In the genomic region with DNA sequence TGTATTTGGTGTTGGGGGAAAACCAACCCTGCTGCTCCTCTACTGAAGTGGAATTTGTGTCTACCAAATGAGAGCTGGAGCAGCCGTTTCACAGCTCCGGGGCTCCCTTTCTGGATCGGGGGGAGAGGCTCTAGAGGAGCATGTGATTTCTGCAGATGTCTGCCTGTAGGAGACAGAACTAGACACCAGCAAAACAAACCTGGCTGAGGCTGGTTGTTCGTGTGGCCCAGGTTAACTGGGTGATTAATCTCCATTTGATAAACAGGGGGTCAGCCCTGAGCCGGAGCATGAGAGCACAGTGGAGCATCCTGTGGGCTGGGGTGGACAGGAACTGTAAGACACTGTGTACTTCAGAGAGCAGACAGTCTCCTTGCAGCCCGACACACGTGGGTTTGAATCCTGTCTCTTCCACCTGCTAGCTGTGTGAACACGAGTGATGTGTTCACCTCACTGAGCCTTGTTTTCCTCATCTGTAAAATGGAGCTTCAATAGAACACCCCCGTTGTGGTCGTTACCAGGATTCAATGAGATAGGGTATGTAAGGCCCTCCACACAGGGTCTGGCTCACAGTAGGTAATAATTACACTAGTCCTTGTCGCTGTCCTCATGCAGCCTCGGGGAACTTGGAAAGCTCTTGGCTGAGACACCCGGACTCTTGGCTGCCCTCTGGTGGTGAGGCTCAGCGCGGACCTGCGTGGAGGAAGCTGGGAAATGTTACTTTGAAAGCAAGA, we compare ENCODE assay signal across 8 cellular contexts. TPM values are rescaled to one million over a fixed set of nuclear protein-coding genes. Genes with fewer than 3 reads are reported as not detected.
DNase-seq lines count a peak whose midpoint lies in the region; ATAC-seq and TF ChIP-seq lines count a peak whose summit lies in the region.

No MANE protein-coding gene starts in this region.

- H3K9me3 Mint-ChIP-seq in CD8-positive, alpha-beta memory T cell = peaks cover 0 to 2% (median 0%) of the 10 kb centered on the region in 5 donors
- no peaks in the 10 kb centered on the region for H3K9me3 Mint-ChIP-seq in endothelial cell (ENCODE audit: unreplicated experiment)

- no peak overlapping the region for H3K4me3 Mint-ChIP-seq in CD8-positive, alpha-beta memory T cell
- H3K4me3 Mint-ChIP-seq in endothelial cell (ENCODE audit: unreplicated experiment) = no peak overlapping the region

- no peak overlapping the region for H3K27ac ChIP-seq in CD8-positive, alpha-beta memory T cell (ENCODE audit: low read depth, low read length)
- no peak overlapping the region for H3K27ac ChIP-seq in HCT116 (ENCODE audit: low read depth, low read length)

- H4K20me1 ChIP-seq in HCT116 (ENCODE audit: insufficient read depth) = no peaks in the 10 kb centered on the region

- H2AFZ ChIP-seq in HCT116 (ENCODE audit: low read depth, low read length, poor library complexity, severe bottlenecking) = peak overlapping the region; percentile 57

- H3K36me3 ChIP-seq in CD8-positive, alpha-beta memory T cell (ENCODE audit: insufficient read depth, low read length) = no peaks in the 10 kb centered on the region
- H3K36me3 ChIP-seq in HCT116 (ENCODE audit: control insufficient read depth in 1 of 2, insufficient read depth in 2 of 2, low read length in 2 of 2) = no peaks in the 10 kb centered on the region

- no peaks in the 10 kb centered on the region for H3K27me3 ChIP-seq in CD8-positive, alpha-beta memory T cell (ENCODE audit: insufficient read depth, low read length, poor library complexity, severe bottlenecking)
- H3K27me3 ChIP-seq in HCT116 (ENCODE audit: insufficient read depth, low read length) = no peaks in the 10 kb centered on the region

- no peak overlapping the region for H3K9ac ChIP-seq in HCT116 (ENCODE audit: low read length)

- H3K4me2 ChIP-seq in HCT116 (ENCODE audit: low read length) = peak overlapping the region; percentile 32

- H3K36me3 Mint-ChIP-seq in CD8-positive, alpha-beta memory T cell = no peaks in the 10 kb centered on the region
- no peaks in the 10 kb centered on the region for H3K36me3 Mint-ChIP-seq in endothelial cell (ENCODE audit: low read depth, unreplicated experiment)

- H3K4me1 ChIP-seq in CD8-positive, alpha-beta memory T cell (ENCODE audit: insufficient read depth, low read length) = peaks cover 7% of the 10 kb centered on the region
- peaks cover 0 to 13% of the 10 kb centered on the region in 2 experiments; a peak in 1 of 4 replicates for H3K4me1 ChIP-seq in HCT116 (ENCODE audit: control insufficient read depth in 1 of 2, insufficient read depth in 2 of 2, low read length in 2 of 2)

- TF ChIP-seq POLR2A in HCT116 (IDR thresholded peaks at IDR 0.05; ENCODE audit: borderline replicate concordance, extremely low read depth, insufficient read depth, insufficient read length) = no peak

- intact Hi-C loops in HCT116 (cut with micrococcal nuclease) = loop anchor here (1.0 to 10.0 kb wide), 3 partner anchors 100 to 489 kb away; no protein-coding TSS in a partner anchor

- no peaks in the 10 kb centered on the region for H3K9me2 ChIP-seq in HCT116 (ENCODE audit: insufficient read depth)

- H3K27me3 Mint-ChIP-seq in CD8-positive, alpha-beta memory T cell = peaks cover 4 to 17% of the 10 kb centered on the region in 2 donors
- H3K27me3 Mint-ChIP-seq in endothelial cell (ENCODE audit: unreplicated experiment) = peaks cover 7% of the 10 kb centered on the region

- DNase-seq in CD8-positive, alpha-beta memory T cell = peak; percentile 14 to 67 (median 42)
- peak; percentile 50 for DNase-seq in HCT116 (ENCODE audit: low read depth, low spot score)
- DNase-seq in NCI-H82 treated with DMSO at 0.1 percent for 48 hours (lab: John Stamatoyannopoulos, UW; ENCODE audit: unreplicated experiment) = peak; percentile 11
- peak; percentile 86 for DNase-seq in activated CD8-positive, alpha-beta memory T cell treated with anti-CD3 and anti-CD28 coated beads for 24 hours
- DNase-seq in endothelial cell (ENCODE audit: low spot score) = peak; percentile 87
- DNase-seq in mucosa of gallbladder (ENCODE audit: low spot score) = peak; percentile 76
- peak; percentile 30 to 54 for DNase-seq in stimulated activated CD8-positive, alpha-beta memory T cell treated with anti-CD3 and anti-CD28 coated beads, Interleukin-7, amount 100 ng/mL, for 48 hours (ENCODE audit: extremely low read depth in 1 of 2, low read depth in 1 of 2)

- RAD21 ChIA-PET in HCT116 (lab: Charles Lee; ENCODE audit: low non-redundant PET in 1 of 2, low total read pairs in 2 of 2, uncharacterized antibody in 2 of 2, unreplicated experiment in 2 of 2) = interaction anchor here (0.7 to 2.1 kb wide), 12 partner anchors 12 to 265 kb away, joined by 3 to 9 read pairs (median 4); no protein-coding TSS in a partner anchor

- CTCF ChIA-PET in CD8-positive, alpha-beta memory T cell (lab: Charles Lee) = interaction anchor here (0.7 to 4.9 kb wide), 12 partner anchors 11 to 108 kb away, joined by 3 to 47 read pairs (median 6); no protein-coding TSS in a partner anchor
- CTCF ChIA-PET in HCT116 (lab: Charles Lee) = interaction anchor here (0.5 to 13.0 kb wide), 36 partner anchors 8 to 684 kb away, joined by 3 to 191 read pairs (median 4); no protein-coding TSS in a partner anchor

- no peak overlapping the region for H3K27ac Mint-ChIP-seq in CD8-positive, alpha-beta memory T cell
- H3K27ac Mint-ChIP-seq in endothelial cell (ENCODE audit: unreplicated experiment) = no peak overlapping the region

- no peaks in the 10 kb centered on the region for H3K79me2 ChIP-seq in HCT116 (ENCODE audit: insufficient read depth, low read length)

- no peaks in the 10 kb centered on the region for H3K9me3 ChIP-seq in CD8-positive, alpha-beta memory T cell (ENCODE audit: low read length)
- no peaks in the 10 kb centered on the region for H3K9me3 ChIP-seq in HCT116 (ENCODE audit: control insufficient read depth in 1 of 2, insufficient read depth in 1 of 2, low read depth in 1 of 2, low read length in 2 of 2)

- peak; percentile 71 for TF ChIP-seq RAD21 in HCT116 (IDR thresholded peaks at IDR 0.05; ENCODE audit: low read depth)

- TF ChIP-seq CTCF in HCT116 (IDR thresholded peaks at IDR 0.05 in 2 of 3, conservative IDR thresholded peaks at IDR 0.05 in 1 of 3; ENCODE audit: borderline replicate concordance in 1 of 3, insufficient read depth in 1 of 3, low read depth in 2 of 3, low read length in 2 of 3) (peak; percentile 84 to 98 (median 97); a peak in 5 of 6 replicates), endothelial cell (IDR thresholded peaks at IDR 0.05; ENCODE audit: unreplicated experiment) (peak; percentile 93)

- no TSS peak for BruUV-seq in HCT116 (replicated peaks; lab: Mats Ljungman, UMichigan)

- ATAC-seq in HCT116 = peak; percentile 77
- ATAC-seq in HG03139 (IDR thresholded peaks at IDR 0.05; ENCODE audit: unreplicated experiment) = no peak

- POLR2A ChIA-PET in CD8-positive, alpha-beta memory T cell (lab: Charles Lee) = no interaction called here
- POLR2A ChIA-PET in HCT116 (lab: Charles Lee) = interaction anchor here (1.1 to 1.8 kb wide), 2 partner anchors 12 to 265 kb away, joined by 4 to 5 read pairs; no protein-coding TSS in a partner anchor

- peaks cover 3 to 14% (median 5%) of the 10 kb centered on the region in 3 donors for H3K4me1 Mint-ChIP-seq in CD8-positive, alpha-beta memory T cell
- no peaks in the 10 kb centered on the region for H3K4me1 Mint-ChIP-seq in endothelial cell (ENCODE audit: unreplicated experiment)

- H3K4me3 ChIP-seq in CD8-positive, alpha-beta memory T cell (ENCODE audit: low read length) = no peak overlapping the region
- H3K4me3 ChIP-seq in HCT116 (replicated peaks in 1 of 2; ENCODE audit: low read depth in 1 of 2, low read length in 2 of 2) = no peak overlapping the region

TF ChIP-seq in HCT116, 20 proteins besides CTCF, POLR2A, EP300 and RAD21:
- TF ChIP-seq CBX3 (IDR thresholded peaks at IDR 0.05; ENCODE audit: low read depth) (peak; percentile 70), EZH2phosphoT487 (IDR thresholded peaks at IDR 0.05; ENCODE audit: borderline replicate concordance) (no peak)

RNA-seq across cellular contexts. Expression of gene CXCL14, which starts 12.9 kb away (rescaled TPM):
- not detected for total RNA-seq in CD8-positive, alpha-beta memory T cell
- polyA plus RNA-seq in CD8-positive, alpha-beta memory T cell = not detected
- total RNA-seq in HCT116 (2021; ENCODE audit: unreplicated experiment) = not detected
- polyA plus RNA-seq in HCT116 (2012) = not detected in 2 replicates
- 0.13 TPM for total RNA-seq in endothelial cell (ENCODE audit: unreplicated experiment)
- total RNA-seq in mucosa of gallbladder = 4.7 TPM

RNA-seq across cellular contexts. Expression of gene NEUROG1, which starts 30.1 kb away (rescaled TPM):
- total RNA-seq in CD8-positive, alpha-beta memory T cell = not detected
- polyA plus RNA-seq in CD8-positive, alpha-beta memory T cell = not detected
- total RNA-seq in HCT116 (2021; ENCODE audit: unreplicated experiment) (not detected), endothelial cell (ENCODE audit: unreplicated experiment) (not detected), mucosa of gallbladder (not detected)
- not detected in 2 replicates for polyA plus RNA-seq in HCT116 (2012)

Comparison
In these comparisons a context has a peak if more than half of its experiments do, and no peak if none do; other contexts are left out.
1. DNase-seq: peak in every context shown above with its lines; median percentile 87 in endothelial cell; 86 in activated CD8-positive, alpha-beta memory T cell treated with anti-CD3 and anti-CD28 coated beads for 24 hours; 76 in mucosa of gallbladder; 50 in HCT116; 42 in CD8-positive, alpha-beta memory T cell; 42 in stimulated activated CD8-positive, alpha-beta memory T cell treated with anti-CD3 and anti-CD28 coated beads, Interleukin-7, amount 100 ng/mL, for 48 hours; 11 in NCI-H82 treated with DMSO at 0.1 percent for 48 hours.